ENCODE assay signal across 19 cellular contexts in genomic region chr4:161937596-161937995, GRCh38.
"Had no signal": no experiment of that assay in that cellular context is flagged by ENCODE, and none has a peak within 500 bp of the region (broad histone marks: within the 10 kb centered on the region; RNA-seq: fewer than 3 reads in every experiment).

No MANE protein-coding gene starts in this region.

- ATAC-seq: activated CD4-positive, alpha-beta T cell treated with anti-CD3 and anti-CD28 coated beads for 36 hours; activated CD8-positive, alpha-beta T cell treated with anti-CD3 and anti-CD28 coated beads for 36 hours; body of pancreas; esophagus mucosa; left lobe of liver; psoas muscle; sciatic nerve; T-cell had no signal

- H3K4me3 ChIP-seq: body of pancreas, psoas muscle had no signal

- H3K4me3 Mint-ChIP-seq: activated CD4-positive, alpha-beta T cell treated with anti-CD3 and anti-CD28 coated beads for 36 hours; activated CD8-positive, alpha-beta T cell treated with anti-CD3 and anti-CD28 coated beads for 36 hours; dendritic cell treated with granulocyte-macrophage colony-stimulating factor and Interleukin-4, amounts not matched to agents 40 ng/mL and 50 ng/mL, for 4 days; immature natural killer cell; memory B cell; nephron; T-cell; type B pancreatic cell had no signal

- H3K27ac ChIP-seq: body of pancreas, psoas muscle, VCaP had no signal

- H3K9me3 ChIP-seq: body of pancreas had no signal

- H3K9me3 Mint-ChIP-seq: dendritic cell treated with granulocyte-macrophage colony-stimulating factor and Interleukin-4, amounts not matched to agents 40 ng/mL and 50 ng/mL, for 4 days; type B pancreatic cell had no signal

- H3K27me3 Mint-ChIP-seq: activated CD4-positive, alpha-beta T cell treated with anti-CD3 and anti-CD28 coated beads for 36 hours; activated CD8-positive, alpha-beta T cell treated with anti-CD3 and anti-CD28 coated beads for 36 hours; dendritic cell treated with granulocyte-macrophage colony-stimulating factor and Interleukin-4, amounts not matched to agents 40 ng/mL and 50 ng/mL, for 4 days; memory B cell; T-cell; type B pancreatic cell had no signal

- H3K4me1 ChIP-seq: body of pancreas, psoas muscle had no signal

- H3K4me1 Mint-ChIP-seq: activated CD4-positive, alpha-beta T cell treated with anti-CD3 and anti-CD28 coated beads for 36 hours; immature natural killer cell; memory B cell; nephron; T-cell had no signal

- H3K27ac Mint-ChIP-seq: activated CD4-positive, alpha-beta T cell treated with anti-CD3 and anti-CD28 coated beads for 36 hours; activated CD8-positive, alpha-beta T cell treated with anti-CD3 and anti-CD28 coated beads for 36 hours; dendritic cell treated with granulocyte-macrophage colony-stimulating factor and Interleukin-4, amounts not matched to agents 40 ng/mL and 50 ng/mL, for 4 days; immature natural killer cell; memory B cell; nephron; T-cell; type B pancreatic cell had no signal

- H3K27me3 ChIP-seq: body of pancreas had no signal

- DNase-seq: activated CD4-positive, alpha-beta T cell treated with anti-CD3 and anti-CD28 coated beads for 36 hours; activated CD8-positive, alpha-beta memory T cell treated with anti-CD3 and anti-CD28 coated beads, Interleukin-2, amount 50 U/mL, for 4 hours; activated CD8-positive, alpha-beta T cell treated with anti-CD3 and anti-CD28 coated beads for 36 hours; activated naive CD4-positive, alpha-beta T cell treated with Interleukin-2 at 50 U/mL for 16 hours; body of pancreas; immature natural killer cell; psoas muscle; stimulated activated CD4-positive, alpha-beta T cell treated with anti-CD3 and anti-CD28 coated beads, Interleukin-12 subunit alpha, Interleukin-12 subunit beta, amount 100 ng/mL, for 4 hours; stimulated activated naive CD4-positive, alpha-beta T cell treated with Interleukin-2 at 50 U/mL for 16 hours; T-cell; T1000 had no signal

- H3K36me3 Mint-ChIP-seq: immature natural killer cell, memory B cell, T-cell, type B pancreatic cell had no signal
